ENCODE assay signal across 2 cellular contexts in genomic region chr6:50842861-50843384, GRCh38.
TF ChIP-seq lines count a peak whose summit lies in the region.

No MANE protein-coding gene starts in this region.

TF ChIP-seq in GM23338, 12 proteins besides CTCF, POLR2A, EP300 and RAD21:
- TF ChIP-seq, protein P1, sequence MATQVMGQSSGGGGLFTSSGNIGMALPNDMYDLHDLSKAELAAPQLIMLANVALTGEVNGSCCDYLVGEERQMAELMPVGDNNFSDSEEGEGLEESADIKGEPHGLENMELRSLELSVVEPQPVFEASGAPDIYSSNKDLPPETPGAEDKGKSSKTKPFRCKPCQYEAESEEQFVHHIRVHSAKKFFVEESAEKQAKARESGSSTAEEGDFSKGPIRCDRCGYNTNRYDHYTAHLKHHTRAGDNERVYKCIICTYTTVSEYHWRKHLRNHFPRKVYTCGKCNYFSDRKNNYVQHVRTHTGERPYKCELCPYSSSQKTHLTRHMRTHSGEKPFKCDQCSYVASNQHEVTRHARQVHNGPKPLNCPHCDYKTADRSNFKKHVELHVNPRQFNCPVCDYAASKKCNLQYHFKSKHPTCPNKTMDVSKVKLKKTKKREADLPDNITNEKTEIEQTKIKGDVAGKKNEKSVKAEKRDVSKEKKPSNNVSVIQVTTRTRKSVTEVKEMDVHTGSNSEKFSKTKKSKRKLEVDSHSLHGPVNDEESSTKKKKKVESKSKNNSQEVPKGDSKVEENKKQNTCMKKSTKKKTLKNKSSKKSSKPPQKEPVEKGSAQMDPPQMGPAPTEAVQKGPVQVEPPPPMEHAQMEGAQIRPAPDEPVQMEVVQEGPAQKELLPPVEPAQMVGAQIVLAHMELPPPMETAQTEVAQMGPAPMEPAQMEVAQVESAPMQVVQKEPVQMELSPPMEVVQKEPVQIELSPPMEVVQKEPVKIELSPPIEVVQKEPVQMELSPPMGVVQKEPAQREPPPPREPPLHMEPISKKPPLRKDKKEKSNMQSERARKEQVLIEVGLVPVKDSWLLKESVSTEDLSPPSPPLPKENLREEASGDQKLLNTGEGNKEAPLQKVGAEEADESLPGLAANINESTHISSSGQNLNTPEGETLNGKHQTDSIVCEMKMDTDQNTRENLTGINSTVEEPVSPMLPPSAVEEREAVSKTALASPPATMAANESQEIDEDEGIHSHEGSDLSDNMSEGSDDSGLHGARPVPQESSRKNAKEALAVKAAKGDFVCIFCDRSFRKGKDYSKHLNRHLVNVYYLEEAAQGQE (IDR thresholded peaks at IDR 0.05; ENCODE audit: unreplicated experiment), result no peak
- TF ChIP-seq, protein P2, sequence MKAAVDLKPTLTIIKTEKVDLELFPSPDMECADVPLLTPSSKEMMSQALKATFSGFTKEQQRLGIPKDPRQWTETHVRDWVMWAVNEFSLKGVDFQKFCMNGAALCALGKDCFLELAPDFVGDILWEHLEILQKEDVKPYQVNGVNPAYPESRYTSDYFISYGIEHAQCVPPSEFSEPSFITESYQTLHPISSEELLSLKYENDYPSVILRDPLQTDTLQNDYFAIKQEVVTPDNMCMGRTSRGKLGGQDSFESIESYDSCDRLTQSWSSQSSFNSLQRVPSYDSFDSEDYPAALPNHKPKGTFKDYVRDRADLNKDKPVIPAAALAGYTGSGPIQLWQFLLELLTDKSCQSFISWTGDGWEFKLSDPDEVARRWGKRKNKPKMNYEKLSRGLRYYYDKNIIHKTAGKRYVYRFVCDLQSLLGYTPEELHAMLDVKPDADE (IDR thresholded peaks at IDR 0.05), result no peak
- no peak for TF ChIP-seq STAT1 (IDR thresholded peaks at IDR 0.05; ENCODE audit: unreplicated experiment)
- TF ChIP-seq ZNF331 (CRISPR knock-in tag; IDR thresholded peaks at IDR 0.05; ENCODE audit: low read depth), result no peak
- no peak for TF ChIP-seq POLR2AphosphoS5 (IDR thresholded peaks at IDR 0.05; ENCODE audit: low read depth)
- TF ChIP-seq ZNF114 (CRISPR knock-in tag; IDR thresholded peaks at IDR 0.05), result no peak
- TF ChIP-seq NANOG (IDR thresholded peaks at IDR 0.05; ENCODE audit: borderline replicate concordance), result no peak
- peak; percentile 63 for TF ChIP-seq EZH2phosphoT487 (IDR thresholded peaks at IDR 0.05; ENCODE audit: unreplicated experiment)
- TF ChIP-seq ZNF462 (CRISPR knock-in tag; IDR thresholded peaks at IDR 0.05), result no peak
- TF ChIP-seq EZH2 (IDR thresholded peaks at IDR 0.05; ENCODE audit: low read depth, unreplicated experiment), result peak; percentile 75
- TF ChIP-seq JUNB (IDR thresholded peaks at IDR 0.05; ENCODE audit: unreplicated experiment), result no peak
- no peak for TF ChIP-seq CREB1 (CRISPR knock-in tag; IDR thresholded peaks at IDR 0.05; ENCODE audit: low read depth)

TF ChIP-seq in K562, 482 proteins besides CTCF, POLR2A, EP300 and RAD21:
- TF ChIP-seq C11orf30 (IDR thresholded peaks at IDR 0.05; ENCODE audit: low read depth) (no peak), ZBTB33 (CRISPR knock-in tag; IDR thresholded peaks at IDR 0.05) (0 out of 2 replicates have a peak, but pooled peaks have one; percentile 20), FOXK1 (CRISPR knock-in tag; IDR thresholded peaks at IDR 0.05; ENCODE audit: borderline replicate concordance) (no peak), HDAC6 (IDR thresholded peaks at IDR 0.05; ENCODE audit: low read depth, low read length) (no peak), RBM22 (IDR thresholded peaks at IDR 0.05; ENCODE audit: low read depth, low read length, poor library complexity, severe bottlenecking) (no peak), WHSC1 (IDR thresholded peaks at IDR 0.05; ENCODE audit: low read length) (no peak)
